In genomic region chr4:55051532-55051931, GRCh38 we compare ENCODE assay signal across 1 cellular context.
TF ChIP-seq lines count a peak whose summit lies in the region.

No MANE protein-coding gene starts in this region.

TF ChIP-seq in HepG2, 621 proteins besides CTCF, POLR2A, EP300 and RAD21 (continued from another document):
- TF ChIP-seq, protein P1, sequence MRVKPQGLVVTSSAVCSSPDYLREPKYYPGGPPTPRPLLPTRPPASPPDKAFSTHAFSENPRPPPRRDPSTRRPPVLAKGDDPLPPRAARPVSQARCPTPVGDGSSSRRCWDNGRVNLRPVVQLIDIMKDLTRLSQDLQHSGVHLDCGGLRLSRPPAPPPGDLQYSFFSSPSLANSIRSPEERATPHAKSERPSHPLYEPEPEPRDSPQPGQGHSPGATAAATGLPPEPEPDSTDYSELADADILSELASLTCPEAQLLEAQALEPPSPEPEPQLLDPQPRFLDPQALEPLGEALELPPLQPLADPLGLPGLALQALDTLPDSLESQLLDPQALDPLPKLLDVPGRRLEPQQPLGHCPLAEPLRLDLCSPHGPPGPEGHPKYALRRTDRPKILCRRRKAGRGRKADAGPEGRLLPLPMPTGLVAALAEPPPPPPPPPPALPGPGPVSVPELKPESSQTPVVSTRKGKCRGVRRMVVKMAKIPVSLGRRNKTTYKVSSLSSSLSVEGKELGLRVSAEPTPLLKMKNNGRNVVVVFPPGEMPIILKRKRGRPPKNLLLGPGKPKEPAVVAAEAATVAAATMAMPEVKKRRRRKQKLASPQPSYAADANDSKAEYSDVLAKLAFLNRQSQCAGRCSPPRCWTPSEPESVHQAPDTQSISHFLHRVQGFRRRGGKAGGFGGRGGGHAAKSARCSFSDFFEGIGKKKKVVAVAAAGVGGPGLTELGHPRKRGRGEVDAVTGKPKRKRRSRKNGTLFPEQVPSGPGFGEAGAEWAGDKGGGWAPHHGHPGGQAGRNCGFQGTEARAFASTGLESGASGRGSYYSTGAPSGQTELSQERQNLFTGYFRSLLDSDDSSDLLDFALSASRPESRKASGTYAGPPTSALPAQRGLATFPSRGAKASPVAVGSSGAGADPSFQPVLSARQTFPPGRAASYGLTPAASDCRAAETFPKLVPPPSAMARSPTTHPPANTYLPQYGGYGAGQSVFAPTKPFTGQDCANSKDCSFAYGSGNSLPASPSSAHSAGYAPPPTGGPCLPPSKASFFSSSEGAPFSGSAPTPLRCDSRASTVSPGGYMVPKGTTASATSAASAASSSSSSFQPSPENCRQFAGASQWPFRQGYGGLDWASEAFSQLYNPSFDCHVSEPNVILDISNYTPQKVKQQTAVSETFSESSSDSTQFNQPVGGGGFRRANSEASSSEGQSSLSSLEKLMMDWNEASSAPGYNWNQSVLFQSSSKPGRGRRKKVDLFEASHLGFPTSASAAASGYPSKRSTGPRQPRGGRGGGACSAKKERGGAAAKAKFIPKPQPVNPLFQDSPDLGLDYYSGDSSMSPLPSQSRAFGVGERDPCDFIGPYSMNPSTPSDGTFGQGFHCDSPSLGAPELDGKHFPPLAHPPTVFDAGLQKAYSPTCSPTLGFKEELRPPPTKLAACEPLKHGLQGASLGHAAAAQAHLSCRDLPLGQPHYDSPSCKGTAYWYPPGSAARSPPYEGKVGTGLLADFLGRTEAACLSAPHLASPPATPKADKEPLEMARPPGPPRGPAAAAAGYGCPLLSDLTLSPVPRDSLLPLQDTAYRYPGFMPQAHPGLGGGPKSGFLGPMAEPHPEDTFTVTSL (CRISPR knock-in tag; IDR thresholded peaks at IDR 0.05; ENCODE audit: borderline replicate concordance) = no peak
- TF ChIP-seq SMC3 (IDR thresholded peaks at IDR 0.05; ENCODE audit: low read length) (no peak), DNMT1 (CRISPR knock-in tag; IDR thresholded peaks at IDR 0.05) (no peak), ZSCAN9 (CRISPR knock-in tag; IDR thresholded peaks at IDR 0.05; ENCODE audit: borderline replicate concordance) (no peak), ZSCAN21 (CRISPR knock-in tag; IDR thresholded peaks at IDR 0.05; ENCODE audit: borderline replicate concordance) (no peak), RAD51 (IDR thresholded peaks at IDR 0.05; ENCODE audit: borderline replicate concordance) (no peak), ZNF496 (CRISPR knock-in tag; IDR thresholded peaks at IDR 0.05; ENCODE audit: insufficient replicate concordance) (no peak), ZNF746 (CRISPR knock-in tag; IDR thresholded peaks at IDR 0.05) (no peak), ONECUT2 (CRISPR knock-in tag; IDR thresholded peaks at IDR 0.05) (no peak)
- TF ChIP-seq, protein P2, sequence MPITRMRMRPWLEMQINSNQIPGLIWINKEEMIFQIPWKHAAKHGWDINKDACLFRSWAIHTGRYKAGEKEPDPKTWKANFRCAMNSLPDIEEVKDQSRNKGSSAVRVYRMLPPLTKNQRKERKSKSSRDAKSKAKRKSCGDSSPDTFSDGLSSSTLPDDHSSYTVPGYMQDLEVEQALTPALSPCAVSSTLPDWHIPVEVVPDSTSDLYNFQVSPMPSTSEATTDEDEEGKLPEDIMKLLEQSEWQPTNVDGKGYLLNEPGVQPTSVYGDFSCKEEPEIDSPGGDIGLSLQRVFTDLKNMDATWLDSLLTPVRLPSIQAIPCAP (CRISPR knock-in tag; IDR thresholded peaks at IDR 0.05; ENCODE audit: low read depth) = no peak
- TF ChIP-seq, protein P3, sequence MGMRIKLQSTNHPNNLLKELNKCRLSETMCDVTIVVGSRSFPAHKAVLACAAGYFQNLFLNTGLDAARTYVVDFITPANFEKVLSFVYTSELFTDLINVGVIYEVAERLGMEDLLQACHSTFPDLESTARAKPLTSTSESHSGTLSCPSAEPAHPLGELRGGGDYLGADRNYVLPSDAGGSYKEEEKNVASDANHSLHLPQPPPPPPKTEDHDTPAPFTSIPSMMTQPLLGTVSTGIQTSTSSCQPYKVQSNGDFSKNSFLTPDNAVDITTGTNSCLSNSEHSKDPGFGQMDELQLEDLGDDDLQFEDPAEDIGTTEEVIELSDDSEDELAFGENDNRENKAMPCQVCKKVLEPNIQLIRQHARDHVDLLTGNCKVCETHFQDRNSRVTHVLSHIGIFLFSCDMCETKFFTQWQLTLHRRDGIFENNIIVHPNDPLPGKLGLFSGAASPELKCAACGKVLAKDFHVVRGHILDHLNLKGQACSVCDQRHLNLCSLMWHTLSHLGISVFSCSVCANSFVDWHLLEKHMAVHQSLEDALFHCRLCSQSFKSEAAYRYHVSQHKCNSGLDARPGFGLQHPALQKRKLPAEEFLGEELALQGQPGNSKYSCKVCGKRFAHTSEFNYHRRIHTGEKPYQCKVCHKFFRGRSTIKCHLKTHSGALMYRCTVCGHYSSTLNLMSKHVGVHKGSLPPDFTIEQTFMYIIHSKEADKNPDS (CRISPR knock-in tag; IDR thresholded peaks at IDR 0.05) = no peak
- TF ChIP-seq, protein P4, sequence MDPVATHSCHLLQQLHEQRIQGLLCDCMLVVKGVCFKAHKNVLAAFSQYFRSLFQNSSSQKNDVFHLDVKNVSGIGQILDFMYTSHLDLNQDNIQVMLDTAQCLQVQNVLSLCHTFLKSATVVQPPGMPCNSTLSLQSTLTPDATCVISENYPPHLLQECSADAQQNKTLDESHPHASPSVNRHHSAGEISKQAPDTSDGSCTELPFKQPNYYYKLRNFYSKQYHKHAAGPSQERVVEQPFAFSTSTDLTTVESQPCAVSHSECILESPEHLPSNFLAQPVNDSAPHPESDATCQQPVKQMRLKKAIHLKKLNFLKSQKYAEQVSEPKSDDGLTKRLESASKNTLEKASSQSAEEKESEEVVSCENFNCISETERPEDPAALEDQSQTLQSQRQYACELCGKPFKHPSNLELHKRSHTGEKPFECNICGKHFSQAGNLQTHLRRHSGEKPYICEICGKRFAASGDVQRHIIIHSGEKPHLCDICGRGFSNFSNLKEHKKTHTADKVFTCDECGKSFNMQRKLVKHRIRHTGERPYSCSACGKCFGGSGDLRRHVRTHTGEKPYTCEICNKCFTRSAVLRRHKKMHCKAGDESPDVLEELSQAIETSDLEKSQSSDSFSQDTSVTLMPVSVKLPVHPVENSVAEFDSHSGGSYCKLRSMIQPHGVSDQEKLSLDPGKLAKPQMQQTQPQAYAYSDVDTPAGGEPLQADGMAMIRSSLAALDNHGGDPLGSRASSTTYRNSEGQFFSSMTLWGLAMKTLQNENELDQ (CRISPR knock-in tag; IDR thresholded peaks at IDR 0.05; ENCODE audit: borderline replicate concordance) = no peak
